In the genomic region with DNA sequence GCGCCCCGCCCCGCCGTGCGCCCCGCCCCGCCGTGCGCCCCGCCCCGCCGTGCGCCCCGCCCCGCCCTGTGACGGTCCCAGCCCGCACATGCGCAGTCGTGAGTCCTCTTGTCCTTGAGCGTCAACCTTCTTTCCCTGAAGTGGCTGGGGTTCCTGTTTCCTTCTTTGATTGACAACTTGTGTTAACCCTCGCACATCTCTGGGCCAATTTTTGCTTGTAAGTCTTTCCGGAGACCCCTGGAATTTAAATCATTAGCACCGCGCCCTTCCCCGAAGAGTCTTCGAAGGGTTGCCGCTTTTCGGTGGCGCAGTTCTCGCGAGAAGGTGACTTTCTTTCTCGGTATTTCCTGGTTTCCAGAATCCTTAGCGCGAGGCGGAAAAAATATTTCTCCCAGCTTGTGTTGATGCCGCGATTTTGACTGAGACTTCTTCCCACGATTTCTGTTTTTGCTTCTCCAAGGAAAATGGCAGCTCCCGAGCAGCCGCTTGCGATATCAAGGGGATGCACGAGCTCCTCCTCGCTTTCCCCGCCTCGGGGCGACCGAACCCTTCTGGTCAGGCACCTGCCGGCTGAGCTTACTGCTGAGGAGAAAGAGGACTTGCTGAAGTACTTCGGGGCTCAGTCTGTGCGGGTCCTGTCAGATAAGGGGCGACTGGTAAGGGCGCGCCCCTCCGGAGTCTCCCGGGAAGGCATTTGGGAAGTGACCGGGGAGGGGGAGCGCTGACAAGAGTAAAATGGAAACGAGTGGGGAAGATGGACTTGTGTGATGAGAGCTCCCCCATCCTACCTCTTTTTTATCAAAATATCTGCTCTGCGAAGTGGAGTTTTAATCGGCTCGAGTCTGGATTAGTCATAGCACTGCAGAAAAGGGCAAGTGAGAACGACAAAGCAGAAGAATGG, we compare ENCODE assay signal across 8 cellular contexts. TPM values are rescaled to one million over a fixed set of nuclear protein-coding genes. Genes with fewer than 3 reads are reported as not detected.
DNase-seq lines count a peak whose midpoint lies in the region; ATAC-seq and TF ChIP-seq lines count a peak whose summit lies in the region.

RNPC3 (plus strand) TSS at position 93 of the 901 bp plus-strand sequence; CDS start at position 465, 372 bp downstream.

- ATAC-seq in GM19043 (IDR thresholded peaks at IDR 0.05; ENCODE audit: low read depth, unreplicated experiment) (peak; percentile 73), HG03378 (IDR thresholded peaks at IDR 0.05; ENCODE audit: unreplicated experiment) (peak; percentile 78)

- H3K4me3 ChIP-seq in AG10803 (ENCODE audit: low read length) (peak within 1 kb of the TSS; percentile 84), kidney epithelial cell (ENCODE audit: low read depth, low read length) (peak within 1 kb of the TSS; percentile 81)

- no peaks in the 10 kb centered on the region for H3K27me3 ChIP-seq in kidney epithelial cell (ENCODE audit: control insufficient read depth, insufficient read depth, low read length)

- H3K36me3 ChIP-seq in kidney epithelial cell (ENCODE audit: control insufficient read depth, insufficient read depth, low read length) = peaks cover 2% of the 10 kb centered on the region

- peak; percentile 88 for DNase-seq in AG10803 (ENCODE audit: low read depth)
- DNase-seq in NCI-H460 (ENCODE audit: extremely low read depth, low read depth) = peak; percentile 77
- DNase-seq in activated CD4-positive, alpha-beta T cell treated with anti-CD3 and anti-CD28 coated beads for 1 hour = peak; percentile 81
- DNase-seq in cerebellum (ENCODE audit: low spot score) = peak; percentile 83
- peak; percentile 74 for DNase-seq in kidney epithelial cell (ENCODE audit: low read depth)
- DNase-seq in stimulated activated CD4-positive, alpha-beta T cell treated with anti-CD3 and anti-CD28 coated beads, Interleukin-15, amount 100 ng/mL, for 48 hours (ENCODE audit: low read depth in 2 of 2) = peak; percentile 74 to 75

- TF ChIP-seq CTCF in AG10803 (conservative IDR thresholded peaks at IDR 0.05; ENCODE audit: low read length) (peak; percentile 10; the same call in 1 of the 2 replicates), kidney epithelial cell (IDR thresholded peaks at IDR 0.05; ENCODE audit: insufficient read depth, low read length, poor library complexity, severe bottlenecking) (no peak)

RNA-seq across cellular contexts. Expression of gene RNPC3, which starts in this region (rescaled TPM):
- 10.2 and 15.1 TPM in 2 replicates for total RNA-seq in NCI-H460 (2014; rRNA removed; shearing (Covaris generic))
- 38.1 and 49.3 TPM in 2 replicates for polyA plus RNA-seq in NCI-H460 (2014; cell fraction: nucleus; rRNA removed)
- total RNA-seq in cerebellum (51.6 TPM), kidney epithelial cell (6.4 and 8.8 TPM in 2 replicates)

Comparison
In these comparisons a context has a peak if more than half of its experiments do, and no peak if none do; other contexts are left out.
1. Peak in every context shown above with its lines: DNase-seq, ATAC-seq and H3K4me3 ChIP-seq.